11 cellular contexts compared by ENCODE assay signal in genomic region chr14:101854366-101854765, GRCh38.
DNase-seq lines count a peak whose midpoint lies in the region; ATAC-seq lines count a peak whose summit lies in the region.
"Had no signal": no experiment of that assay in that cellular context is flagged by ENCODE, and none has a peak within 500 bp of the region (broad histone marks: within the 10 kb centered on the region; RNA-seq: fewer than 3 reads in every experiment).

No MANE protein-coding gene starts in this region.

- DNase-seq in activated CD4-positive, alpha-beta T cell treated with anti-CD3 and anti-CD28 coated beads for 36 hours: no peak
- DNase-seq in activated CD4-positive, alpha-beta T cell treated with anti-CD3 and anti-CD28 coated beads for 1 hour: no peak
- peak; percentile 54 for DNase-seq in NOMO-1 treated with DMSO at 0.1 percent for 48 hours (lab: John Stamatoyannopoulos, UW; ENCODE audit: unreplicated experiment)
- DNase-seq in central memory CD4-positive, alpha-beta T cell: peak; percentile 40
- no peak for DNase-seq in neuronal stem cell (ENCODE audit: low spot score)
- DNase-seq in GOT3 (lab: John Stamatoyannopoulos, UW): no peak
- no peak for DNase-seq in islet precursor cell
- no peak for DNase-seq in AG20443 (ENCODE audit: low spot score)
- DNase-seq: kidney, NCI-H446 treated with DMSO at 0.1 percent for 48 hours, sigmoid colon had no signal

- intact Hi-C loops in activated CD4-positive, alpha-beta T cell treated with anti-CD3 and anti-CD28 coated beads for 36 hours (cut with DNase I, micrococcal nuclease): no loop called here

- CTCF ChIA-PET in activated CD4-positive, alpha-beta T cell treated with anti-CD3 and anti-CD28 coated beads for 36 hours (lab: Charles Lee): interaction anchor here (0.9 to 2.6 kb wide), 7 partner anchors 9 to 83 kb away, joined by 3 to 19 read pairs (median 5); no protein-coding TSS in a partner anchor

- no peak overlapping the region for H2AFZ ChIP-seq in neuronal stem cell (ENCODE audit: low read length)

- no peak overlapping the region for H2BK5ac ChIP-seq in neuronal stem cell (ENCODE audit: low read length)

- no peak overlapping the region for H3K4me2 ChIP-seq in neuronal stem cell (ENCODE audit: insufficient read depth, low read length, poor library complexity, severe bottlenecking)

- no peak overlapping the region for H3K27ac ChIP-seq in neuronal stem cell (replicated peaks; ENCODE audit: low read length)

- no peak overlapping the region for H3K4me3 ChIP-seq in neuronal stem cell (ENCODE audit: low read length in 2 of 2)
- H3K4me3 ChIP-seq: sigmoid colon had no signal

- peaks cover 37% of the 10 kb centered on the region for H3K36me3 Mint-ChIP-seq in activated CD4-positive, alpha-beta T cell treated with anti-CD3 and anti-CD28 coated beads for 36 hours (ENCODE audit: low read depth)

- H3K4ac ChIP-seq in neuronal stem cell (ENCODE audit: low read length): no peak overlapping the region

- H3K27me3 ChIP-seq in neuronal stem cell (ENCODE audit: control insufficient read depth in 3 of 3, insufficient read depth in 3 of 3, low read depth in 1 of 3, low read length in 3 of 3): no peaks in the 10 kb centered on the region
- H3K27me3 ChIP-seq: sigmoid colon had no signal

- no peak overlapping the region for H4K91ac ChIP-seq in neuronal stem cell (ENCODE audit: low read depth, low read length, poor library complexity)

- H3K23ac ChIP-seq in neuronal stem cell (ENCODE audit: low read depth, low read length, poor library complexity): no peak overlapping the region

- no CpG with 5 or more reads among the region's 5 CpGs for WGBS in neuronal stem cell (ENCODE audit: extremely low coverage in 2 of 2, insufficient read length in 2 of 2, insufficient replicate concordance in 1 of 2), 2 donors

- H4K8ac ChIP-seq in neuronal stem cell (ENCODE audit: low read depth, low read length): no peak overlapping the region

- H2AK5ac ChIP-seq in neuronal stem cell (ENCODE audit: low read depth, low read length): no peak overlapping the region

- peaks cover 0 to 2% of the 10 kb centered on the region in 2 donors for H3K9me3 ChIP-seq in neuronal stem cell (replicated peaks in 1 of 2; ENCODE audit: control insufficient read depth in 2 of 2, insufficient read depth in 1 of 2, low read depth in 1 of 2, low read length in 2 of 2)
- H3K9me3 ChIP-seq: sigmoid colon had no signal

- H3K4me1 Mint-ChIP-seq in activated CD4-positive, alpha-beta T cell treated with anti-CD3 and anti-CD28 coated beads for 36 hours: peaks cover 87% of the 10 kb centered on the region

- ATAC-seq in activated CD4-positive, alpha-beta T cell treated with anti-CD3 and anti-CD28 coated beads for 36 hours: peak; percentile 84

- H3K4me3 Mint-ChIP-seq in activated CD4-positive, alpha-beta T cell treated with anti-CD3 and anti-CD28 coated beads for 36 hours: peak overlapping the region; percentile 8

- H3K27me3 Mint-ChIP-seq in activated CD4-positive, alpha-beta T cell treated with anti-CD3 and anti-CD28 coated beads for 36 hours: no peaks in the 10 kb centered on the region

- H3K36me3 ChIP-seq in neuronal stem cell (replicated peaks in 1 of 2; ENCODE audit: control insufficient read depth in 2 of 2, insufficient read depth in 2 of 2, low read length in 2 of 2): peaks cover 9 to 38% of the 10 kb centered on the region in 2 donors

- H2BK120ac ChIP-seq in neuronal stem cell (ENCODE audit: low read depth, low read length): no peak overlapping the region

- H3K9me3 Mint-ChIP-seq in activated CD4-positive, alpha-beta T cell treated with anti-CD3 and anti-CD28 coated beads for 36 hours (ENCODE audit: low read depth): no peaks in the 10 kb centered on the region

- H2BK15ac ChIP-seq in neuronal stem cell (ENCODE audit: low read length): no peak overlapping the region

- H3K27ac Mint-ChIP-seq in activated CD4-positive, alpha-beta T cell treated with anti-CD3 and anti-CD28 coated beads for 36 hours: peak overlapping the region; percentile 88

- H3K4me1 ChIP-seq in neuronal stem cell (ENCODE audit: control insufficient read depth in 2 of 2, insufficient read depth in 1 of 2, low read depth in 1 of 2, low read length in 2 of 2): peaks cover 0 to 2% of the 10 kb centered on the region in 2 donors

- H3K9ac ChIP-seq in neuronal stem cell (ENCODE audit: low read depth, low read length, poor library complexity): peak overlapping the region; percentile 13

- no peak overlapping the region for H3K18ac ChIP-seq in neuronal stem cell (ENCODE audit: low read length)

- no peak overlapping the region for H2BK12ac ChIP-seq in neuronal stem cell (ENCODE audit: low read length)

- POLR2A ChIA-PET in activated CD4-positive, alpha-beta T cell treated with anti-CD3 and anti-CD28 coated beads for 36 hours (lab: Charles Lee): interaction anchor here (1.1 to 1.2 kb wide), 2 partner anchors 31 to 94 kb away, joined by 3 to 4 read pairs; no protein-coding TSS in a partner anchor

- peaks cover 14% of the 10 kb centered on the region for H3K79me1 ChIP-seq in neuronal stem cell (ENCODE audit: low read depth, low read length)

- H3K14ac ChIP-seq in neuronal stem cell (ENCODE audit: low read length): no peak overlapping the region

Comparison
In these comparisons a context has a peak if more than half of its experiments do, and no peak if none do; other contexts are left out.
1. DNase-seq: peak in NOMO-1 treated with DMSO at 0.1 percent for 48 hours (single experiment) and central memory CD4-positive, alpha-beta T cell (single experiment); none in activated CD4-positive, alpha-beta T cell treated with anti-CD3 and anti-CD28 coated beads for 36 hours (single experiment), activated CD4-positive, alpha-beta T cell treated with anti-CD3 and anti-CD28 coated beads for 1 hour (single experiment), neuronal stem cell (single experiment), GOT3 (single experiment), islet precursor cell (single experiment) and AG20443 (single experiment).